ENCODE assay signal across 13 cellular contexts in genomic region chr1:240312872-240313271, GRCh38.
A peak's percentile ranks its signal among the peaks of the same experiment; 100 is the strongest.
DNase-seq lines count a peak whose midpoint lies in the region; ATAC-seq and TF ChIP-seq lines count a peak whose summit lies in the region.
"Had no signal": no experiment of that assay in that cellular context is flagged by ENCODE, and none has a peak within 500 bp of the region (broad histone marks: within the 10 kb centered on the region; RNA-seq: fewer than 3 reads in every experiment).

No MANE protein-coding gene starts in this region.

- no peak overlapping the region for H2AFZ ChIP-seq in mesenchymal stem cell (ENCODE audit: low read depth, low read length)

- H3K4me1 ChIP-seq in BLaER1 treated with 17β-estradiol and CSF1 and Interleukin-3, amounts not matched to agents 10 nM and 100 nM = peaks cover 4 to 91% (median 55%) of the 10 kb centered on the region in 10 experiments; a peak in 15 of 20 replicates
- H3K4me1 ChIP-seq in mesenchymal stem cell (ENCODE audit: control insufficient read depth, insufficient read depth, low read depth, low read length) (peaks cover 7% of the 10 kb centered on the region), heart right ventricle (no peaks in the 10 kb centered on the region)

- H2AK5ac ChIP-seq in mesenchymal stem cell (ENCODE audit: low read length, severe bottlenecking) = no peak overlapping the region

- intact Hi-C loops in heart right ventricle (cut with DNase I) = no loop called here

- H3K4me3 ChIP-seq in BLaER1 treated with 17β-estradiol and CSF1 and Interleukin-3, amounts not matched to agents 10 nM and 100 nM = no peak overlapping the region
- H3K4me3 ChIP-seq in mesenchymal stem cell (ENCODE audit: insufficient read depth in 1 of 2, low read depth in 1 of 2, low read length in 2 of 2) (no peak overlapping the region), heart right ventricle (no peak overlapping the region)
- H3K4me3 ChIP-seq: SJCRH30 had no signal

- H3K4ac ChIP-seq in mesenchymal stem cell (ENCODE audit: low read depth in 1 of 2, low read length in 2 of 2) = no peak overlapping the region

- H4K20me1 ChIP-seq in BLaER1 treated with 17β-estradiol and CSF1 and Interleukin-3, amounts not matched to agents 10 nM and 100 nM = no peaks in the 10 kb centered on the region

- TF ChIP-seq CTCF in heart right ventricle (IDR thresholded peaks at IDR 0.05) = no peak

- peak overlapping the region in 1 of 11 experiments; percentile 38; a peak in 1 of 22 replicates for H3K9ac ChIP-seq in BLaER1 treated with 17β-estradiol and CSF1 and Interleukin-3, amounts not matched to agents 10 nM and 100 nM
- H3K9ac ChIP-seq in mesenchymal stem cell (ENCODE audit: low read length) = peak overlapping the region; percentile 78

- H3K18ac ChIP-seq in mesenchymal stem cell (ENCODE audit: low read depth in 1 of 2, low read length in 2 of 2) = no peak overlapping the region

- peaks cover 0 to 10% (median 0%) of the 10 kb centered on the region in 11 experiments; a peak in 3 of 22 replicates for H3K9me3 ChIP-seq in BLaER1 treated with 17β-estradiol and CSF1 and Interleukin-3, amounts not matched to agents 10 nM and 100 nM (replicated peaks in 1 of 11)
- H3K9me3 ChIP-seq in mesenchymal stem cell (ENCODE audit: control insufficient read depth, low read length) (no peaks in the 10 kb centered on the region), heart right ventricle (no peaks in the 10 kb centered on the region)
- H3K9me3 ChIP-seq: SJCRH30 had no signal

- H3K27ac ChIP-seq in BLaER1 treated with 17β-estradiol and CSF1 and Interleukin-3, amounts not matched to agents 10 nM and 100 nM = peak overlapping the region in 5 of 11 experiments; percentile 6 to 73 (median 53); a peak in 8 of 22 replicates
- H3K27ac ChIP-seq in mesenchymal stem cell (ENCODE audit: low read length, poor library complexity, severe bottlenecking) = no peak overlapping the region
- H3K27ac ChIP-seq in heart right ventricle = no peak overlapping the region
- H3K27ac ChIP-seq: SJCRH30 had no signal

- H2BK12ac ChIP-seq in mesenchymal stem cell (ENCODE audit: low read length in 2 of 2) = no peak overlapping the region

- H2BK15ac ChIP-seq in mesenchymal stem cell (ENCODE audit: low read depth, poor library complexity, severe bottlenecking) = no peak overlapping the region

- no peak overlapping the region for H3K23ac ChIP-seq in mesenchymal stem cell (ENCODE audit: low read length in 2 of 2)

- ATAC-seq in HG03095 (IDR thresholded peaks at IDR 0.05; ENCODE audit: unreplicated experiment) = no peak
- ATAC-seq in heart right ventricle = no peak

- WGBS in mesenchymal stem cell = 15% methylated on average over 2 of the region's 3 CpGs
- 52 to 69% methylated on average over 3 of the region's 3 CpGs for WGBS in heart right ventricle, 2 donors

- H2BK120ac ChIP-seq in mesenchymal stem cell (ENCODE audit: low read depth, low read length) = no peak overlapping the region

- DNase-seq in M059J (ENCODE audit: low read depth) (peak; percentile 93), astrocyte of the hippocampus (ENCODE audit: low read depth, low spot score) (peak; percentile 20), mesenchymal stem cell (peak; percentile 90), anterior cingulate cortex (lab: John Stamatoyannopoulos, UW) (no peak), T-helper 2 cell (no peak), heart right ventricle (no peak)
- DNase-seq: activated CD4-positive, alpha-beta T cell treated with anti-CD3 and anti-CD28 coated beads, Interleukin-2, amount 50 U/mL, for 4 hours; activated naive CD8-positive, alpha-beta T cell treated with anti-CD3 and anti-CD28 coated beads, Interleukin-2, amount 10 ng/mL, durations not matched to agents 7 days and 5 days; NCI-H2171; SJCRH30; stimulated activated naive CD4-positive, alpha-beta T cell treated with Interleukin-2 at 50 U/mL for 16 hours had no signal

- peak overlapping the region in 8 of 11 experiments; percentile 21 to 79 (median 66); a peak in 15 of 22 replicates for H3K4me2 ChIP-seq in BLaER1 treated with 17β-estradiol and CSF1 and Interleukin-3, amounts not matched to agents 10 nM and 100 nM
- H3K4me2 ChIP-seq in mesenchymal stem cell (ENCODE audit: low read length, poor library complexity, severe bottlenecking) = no peak overlapping the region

- H3K36me3 ChIP-seq in BLaER1 treated with 17β-estradiol and CSF1 and Interleukin-3, amounts not matched to agents 10 nM and 100 nM = no peaks in the 10 kb centered on the region
- H3K36me3 ChIP-seq in mesenchymal stem cell (ENCODE audit: control insufficient read depth in 1 of 2, insufficient read depth in 2 of 2, low read depth in 1 of 2, low read length in 2 of 2) (peaks cover 0 to under 1% of the 10 kb centered on the region in 2 experiments), heart right ventricle (no peaks in the 10 kb centered on the region)
- H3K36me3 ChIP-seq: SJCRH30 had no signal

- no peak overlapping the region for H2BK5ac ChIP-seq in mesenchymal stem cell (ENCODE audit: low read depth, low read length, poor library complexity, severe bottlenecking)

- H3K79me1 ChIP-seq in mesenchymal stem cell (replicated peaks; ENCODE audit: low read length, poor library complexity, severe bottlenecking) = peaks cover 4% of the 10 kb centered on the region

- no peak overlapping the region for H3K14ac ChIP-seq in mesenchymal stem cell (ENCODE audit: low read length in 2 of 2)

- H4K91ac ChIP-seq in mesenchymal stem cell (ENCODE audit: low read length) = no peak overlapping the region

- H3K27me3 ChIP-seq in BLaER1 treated with 17β-estradiol and CSF1 and Interleukin-3, amounts not matched to agents 10 nM and 100 nM = no peaks in the 10 kb centered on the region
- H3K27me3 ChIP-seq in mesenchymal stem cell (ENCODE audit: control insufficient read depth in 1 of 2, insufficient read depth in 1 of 2, low read length in 2 of 2) (no peaks in the 10 kb centered on the region), heart right ventricle (no peaks in the 10 kb centered on the region)
- H3K27me3 ChIP-seq: SJCRH30 had no signal

- H4K8ac ChIP-seq in mesenchymal stem cell (ENCODE audit: low read length) = no peak overlapping the region

Comparison
In these comparisons a context has a peak if more than half of its experiments do, and no peak if none do; other contexts are left out.
1. DNase-seq: peak in M059J (single experiment), astrocyte of the hippocampus (single experiment) and mesenchymal stem cell (single experiment); none in anterior cingulate cortex (0 of 58), T-helper 2 cell (0 of 5) and heart right ventricle (0 of 2).